ENCODE assay signal across 8 cellular contexts in genomic region chr1:233710031-233710430, GRCh38.
"Had no signal": no experiment of that assay in that cellular context is flagged by ENCODE, and none has a peak within 500 bp of the region (broad histone marks: within the 10 kb centered on the region; RNA-seq: fewer than 3 reads in every experiment).

No MANE protein-coding gene starts in this region.

- DNase-seq: GM23248, GOT3, H7, HFFc6 had no signal

- ATAC-seq: HCT116, HepG2 had no signal

- H3K4me1 ChIP-seq: HAP-1 had no signal

- H3K27ac ChIP-seq: GM23248, HL-60 had no signal

- H3K4me3 ChIP-seq: GM23248, HAP-1 had no signal

- H3K9me3 ChIP-seq: HAP-1 had no signal

- FAIRE-seq: HepG2 had no signal

- H3K36me3 ChIP-seq: HAP-1 had no signal
